20 cellular contexts compared by ENCODE assay signal in genomic region chr13:71015516-71015915, GRCh38.
A peak's percentile ranks its signal among the peaks of the same experiment; 100 is the strongest.
DNase-seq lines count a peak whose midpoint lies in the region; TF ChIP-seq lines count a peak whose summit lies in the region.
"Had no signal": no experiment of that assay in that cellular context is flagged by ENCODE, and none has a peak within 500 bp of the region (broad histone marks: within the 10 kb centered on the region; RNA-seq: fewer than 3 reads in every experiment).

No MANE protein-coding gene starts in this region.

- H3K27me3 Mint-ChIP-seq in Caco-2 (ENCODE audit: insufficient read depth, unreplicated experiment), result no peaks in the 10 kb centered on the region
- H3K27me3 Mint-ChIP-seq: CD4-positive, alpha-beta memory T cell; IgD-negative memory B cell had no signal

- H2AK5ac ChIP-seq in mesendoderm (ENCODE audit: low read length), result no peak overlapping the region
- H2AK5ac ChIP-seq in trophoblast cell (ENCODE audit: low read length), result no peak overlapping the region

- no peak overlapping the region for H2AFZ ChIP-seq in trophoblast cell (ENCODE audit: insufficient read depth, low read length, poor library complexity)
- H2AFZ ChIP-seq: GM23248 had no signal

- H4K5ac ChIP-seq in mesendoderm (ENCODE audit: low read length), result no peak overlapping the region

- H3K56ac ChIP-seq in mesendoderm (ENCODE audit: low read length), result no peak overlapping the region

- H3K36me3 Mint-ChIP-seq in Caco-2 (ENCODE audit: insufficient read depth, unreplicated experiment), result peaks cover 12% of the 10 kb centered on the region
- H3K36me3 Mint-ChIP-seq: CD14-positive monocyte; CD4-positive, alpha-beta memory T cell; IgD-negative memory B cell had no signal

- H3K4me2 ChIP-seq in mesendoderm (ENCODE audit: low read length), result no peak overlapping the region
- peak overlapping the region; percentile 55 for H3K4me2 ChIP-seq in trophoblast cell (ENCODE audit: low read length)
- H3K4me2 ChIP-seq: BLaER1 had no signal

- no peak overlapping the region for H3K18ac ChIP-seq in mesendoderm (ENCODE audit: low read length)
- no peak overlapping the region for H3K18ac ChIP-seq in trophoblast cell (ENCODE audit: low read length)

- H4K91ac ChIP-seq in trophoblast cell (ENCODE audit: low read depth, low read length), result no peak overlapping the region

- H3K36me3 ChIP-seq in Caco-2 (ENCODE audit: control insufficient read depth, insufficient read depth, low read length) (no peaks in the 10 kb centered on the region), HUES6 (ENCODE audit: control insufficient read depth, insufficient read depth, low read length) (no peaks in the 10 kb centered on the region), mesendoderm (ENCODE audit: control insufficient read depth, insufficient read depth, low read length) (no peaks in the 10 kb centered on the region), trophoblast cell (ENCODE audit: control insufficient read depth in 1 of 2, insufficient read depth in 2 of 2, low read length in 2 of 2) (no peaks in the 10 kb centered on the region), ovary (no peaks in the 10 kb centered on the region)
- H3K36me3 ChIP-seq: BLaER1, HAP-1 had no signal

- H3K4me1 Mint-ChIP-seq in Caco-2 (ENCODE audit: low read depth, unreplicated experiment), result peaks cover 28% of the 10 kb centered on the region
- H3K4me1 Mint-ChIP-seq: CD14-positive monocyte; CD4-positive, alpha-beta memory T cell had no signal

- H3K23ac ChIP-seq in mesendoderm (ENCODE audit: low read length) (no peak overlapping the region), trophoblast cell (ENCODE audit: low read length) (no peak overlapping the region)

- TSS peak; percentile 81 for BruUV-seq in Caco-2 (replicated peaks; lab: Mats Ljungman, UMichigan)

- TF ChIP-seq POLR2A in ovary (IDR thresholded peaks at IDR 0.05), result no peak

- CTCF ChIA-PET in Caco-2 (lab: Charles Lee), result no interaction called here

- POLR2A ChIA-PET in Caco-2 (lab: Charles Lee), result interaction anchor here (1.3 kb wide), 1 partner anchor 15 kb away, joined by 4 read pairs; no protein-coding TSS in a partner anchor

- H3K79me1 ChIP-seq in mesendoderm (ENCODE audit: low read length) (no peaks in the 10 kb centered on the region), trophoblast cell (ENCODE audit: low read length) (peaks cover 2% of the 10 kb centered on the region)

- H3K27ac ChIP-seq in HUES6 (ENCODE audit: low read depth, low read length), result peak overlapping the region; percentile 74; the same call in 1 of the 2 replicates
- H3K27ac ChIP-seq in mesendoderm (ENCODE audit: low read depth, low read length), result peak overlapping the region; percentile 44
- peak overlapping the region; percentile 99 for H3K27ac ChIP-seq in trophoblast cell (ENCODE audit: low read depth, low read length)
- H3K27ac ChIP-seq in ovary, result no peak overlapping the region
- H3K27ac ChIP-seq: BLaER1, GM23248, HL-60 had no signal

- no peak overlapping the region for H4K12ac ChIP-seq in trophoblast cell (ENCODE audit: low read depth, low read length)

- TF ChIP-seq EP300 in ovary (IDR thresholded peaks at IDR 0.05), result no peak

- intact Hi-C loops in Caco-2 (cut with micrococcal nuclease; ENCODE audit: unreplicated experiment), result loop anchor here (1.0 to 2.0 kb wide), 4 partner anchors 16 to 57 kb away; no protein-coding TSS in a partner anchor
- intact Hi-C loops in ovary (cut with DNase I), result no loop called here

- H3K14ac ChIP-seq in trophoblast cell (ENCODE audit: low read length), result no peak overlapping the region

- H4K8ac ChIP-seq in mesendoderm (ENCODE audit: low read depth, low read length), result no peak overlapping the region
- H4K8ac ChIP-seq in trophoblast cell (ENCODE audit: low read depth, low read length), result no peak overlapping the region

- H3K4me3 ChIP-seq in Caco-2 (ENCODE audit: low read depth, low read length), result peak overlapping the region; percentile 46
- H3K4me3 ChIP-seq in HUES6 (ENCODE audit: low read depth, low read length), result no peak overlapping the region
- no peak overlapping the region for H3K4me3 ChIP-seq in mesendoderm (ENCODE audit: low read length)
- H3K4me3 ChIP-seq in trophoblast cell (ENCODE audit: low read depth, low read length), result no peak overlapping the region
- no peak overlapping the region for H3K4me3 ChIP-seq in ovary
- H3K4me3 ChIP-seq: BLaER1, GM23248, HAP-1 had no signal

- peaks cover 36% of the 10 kb centered on the region for H3K9me3 ChIP-seq in Caco-2
- no peaks in the 10 kb centered on the region for H3K9me3 ChIP-seq in HUES6 (ENCODE audit: control insufficient read depth, insufficient read depth, low read depth, low read length)
- H3K9me3 ChIP-seq in trophoblast cell (ENCODE audit: insufficient read depth, low read depth, low read length), result no peaks in the 10 kb centered on the region
- H3K9me3 ChIP-seq in ovary, result no peaks in the 10 kb centered on the region
- H3K9me3 ChIP-seq: BLaER1, HAP-1 had no signal

- no CpG with 5 or more reads among the region's 2 CpGs for WGBS in mesendoderm (ENCODE audit: extremely low coverage, insufficient coverage, low lambda C conversion rate)
- no CpG with 5 or more reads among the region's 2 CpGs for WGBS in trophoblast cell (ENCODE audit: extremely low coverage, insufficient coverage, insufficient read length)
- WGBS in ovary, 3 donors, result 90 to 93% (median 92%) methylated on average over 2 of the region's 2 CpGs

- H3K9ac ChIP-seq in HUES6 (ENCODE audit: low read length) (peak overlapping the region; percentile 38), mesendoderm (ENCODE audit: low read length) (no peak overlapping the region), trophoblast cell (ENCODE audit: low read length) (no peak overlapping the region)
- H3K9ac ChIP-seq: BLaER1, GM23248 had no signal

- H2BK12ac ChIP-seq in trophoblast cell (ENCODE audit: low read length), result no peak overlapping the region

- TF ChIP-seq CTCF in Caco-2 (IDR thresholded peaks at IDR 0.05; ENCODE audit: insufficient read depth in 1 of 2, low read depth in 1 of 2, low read length in 1 of 2, severe bottlenecking in 1 of 2, unreplicated experiment in 1 of 2), result no peak
- no peak for TF ChIP-seq CTCF in ovary (IDR thresholded peaks at IDR 0.05)

- H3K79me2 ChIP-seq in mesendoderm (ENCODE audit: control insufficient read depth, insufficient read depth, low read length), result no peaks in the 10 kb centered on the region
- H3K79me2 ChIP-seq in trophoblast cell (ENCODE audit: control insufficient read depth, insufficient read depth, low read length, poor library complexity), result no peaks in the 10 kb centered on the region

- H3K4me3 Mint-ChIP-seq in Caco-2 (ENCODE audit: unreplicated experiment), result peak overlapping the region; percentile 79
- H3K4me3 Mint-ChIP-seq: CD14-positive monocyte; CD4-positive, alpha-beta memory T cell had no signal

- H2BK120ac ChIP-seq in mesendoderm (ENCODE audit: low read depth, low read length) (no peak overlapping the region), trophoblast cell (ENCODE audit: insufficient read depth, low read length, poor library complexity) (peak overlapping the region; percentile 96)

- DNase-seq in Caco-2 (peak; percentile 72 to 74), mesendoderm (peak; percentile 79), trophoblast cell (no peak), ovary (no peak), NAMALWA (ENCODE audit: low spot score) (no peak), NCI-H1417 (lab: John Stamatoyannopoulos, UW) (no peak), ecto neural progenitor cell (ENCODE audit: low spot score) (no peak)
- DNase-seq: 8988T; Calu3; CD4-positive, alpha-beta memory T cell; DMS53; DND-41; EL; GM23248 had no signal

- peaks cover 10% of the 10 kb centered on the region for H3K9me3 Mint-ChIP-seq in Caco-2 (ENCODE audit: unreplicated experiment)

- no peak overlapping the region for H2BK15ac ChIP-seq in mesendoderm (replicated peaks; ENCODE audit: low read depth)

- H2BK5ac ChIP-seq in mesendoderm (ENCODE audit: low read length), result no peak overlapping the region
- H2BK5ac ChIP-seq in trophoblast cell (ENCODE audit: low read depth, low read length, poor library complexity), result peak overlapping the region; percentile 95

- H3K27ac Mint-ChIP-seq in Caco-2 (ENCODE audit: unreplicated experiment), result peak overlapping the region; percentile 98
- H3K27ac Mint-ChIP-seq: CD14-positive monocyte; CD4-positive, alpha-beta memory T cell; IgD-negative memory B cell had no signal

- H3K4ac ChIP-seq in mesendoderm (ENCODE audit: low read depth, low read length), result no peak overlapping the region
- no peak overlapping the region for H3K4ac ChIP-seq in trophoblast cell (ENCODE audit: low read depth, low read length)

- no peaks in the 10 kb centered on the region for H3K27me3 ChIP-seq in Caco-2 (replicated peaks; ENCODE audit: control insufficient read depth, insufficient read depth, low read length)
- no peaks in the 10 kb centered on the region for H3K27me3 ChIP-seq in HUES6 (ENCODE audit: control insufficient read depth, insufficient read depth, low read length)
- H3K27me3 ChIP-seq in mesendoderm (ENCODE audit: insufficient read depth, low read length, poor library complexity), result no peaks in the 10 kb centered on the region
- no peaks in the 10 kb centered on the region for H3K27me3 ChIP-seq in trophoblast cell (ENCODE audit: insufficient read depth, low read length)
- H3K27me3 ChIP-seq in ovary, result peaks cover 2% of the 10 kb centered on the region
- H3K27me3 ChIP-seq: BLaER1 had no signal

- H3K4me1 ChIP-seq in Caco-2 (peaks cover 27% of the 10 kb centered on the region), HUES6 (ENCODE audit: control insufficient read depth, insufficient read depth, low read length) (peaks cover 7% of the 10 kb centered on the region; the same call in 1 of the 2 replicates), mesendoderm (ENCODE audit: control insufficient read depth, low read depth, low read length) (peaks cover 3% of the 10 kb centered on the region), trophoblast cell (ENCODE audit: control insufficient read depth in 1 of 2, insufficient read depth in 2 of 2, low read length in 2 of 2) (peaks cover 0 to 2% of the 10 kb centered on the region in 2 experiments), ovary (ENCODE audit: insufficient read depth) (no peaks in the 10 kb centered on the region)
- H3K4me1 ChIP-seq: BLaER1 had no signal

Comparison
In these comparisons a context has a peak if more than half of its experiments do, and no peak if none do; other contexts are left out.
1. DNase-seq: peak in Caco-2 (2 of 2) and mesendoderm (single experiment); none in trophoblast cell (0 of 2), ovary (0 of 5), NAMALWA (single experiment), NCI-H1417 (0 of 3) and ecto neural progenitor cell (single experiment).
2. H3K27ac ChIP-seq: peak in HUES6 (single experiment), mesendoderm (single experiment) and trophoblast cell (single experiment); none in ovary (0 of 2).